ENCODE assay signal across 8 cellular contexts in genomic region chr10:95906675-95907453, GRCh38. TPM values are rescaled to one million over a fixed set of nuclear protein-coding genes. Genes with fewer than 3 reads are reported as not detected.
DNase-seq lines count a peak whose midpoint lies in the region; ATAC-seq and TF ChIP-seq lines count a peak whose summit lies in the region.

No MANE protein-coding gene starts in this region.

- peak overlapping the region; percentile 92 for H2AFZ ChIP-seq in neuron (ENCODE audit: low read depth, low read length)

- TF ChIP-seq POLR2A in testis (IDR thresholded peaks at IDR 0.05): no peak

- H3K27me3 ChIP-seq in NT2/D1 (ENCODE audit: insufficient read depth, insufficient read length) (no peaks in the 10 kb centered on the region), neuron (ENCODE audit: insufficient read depth, low read length) (peaks cover 6% of the 10 kb centered on the region), testis (no peaks in the 10 kb centered on the region)

- peak overlapping the region; percentile 90 for H3K9ac ChIP-seq in NT2/D1 (ENCODE audit: insufficient read length, low read depth)

- WGBS in testis, 2 donors: 7 to 12% methylated on average over 22 of the region's 22 CpGs

- H3K27ac ChIP-seq in testis: peak overlapping the region; percentile 83 to 93

- TF ChIP-seq CTCF in AG10803 (conservative IDR thresholded peaks at IDR 0.05; ENCODE audit: low read length): peak; percentile 42; the same call in 1 of the 2 replicates
- no peak for TF ChIP-seq CTCF in testis (IDR thresholded peaks at IDR 0.05)

- DNase-seq in AG10803 (ENCODE audit: low read depth) (peak; percentile 63), NT2/D1 (ENCODE audit: low read depth, low spot score) (peak; percentile 30), foreskin melanocyte (peak; percentile 60), testis (peak; percentile 81)
- DNase-seq in activated T-helper 9 cell treated with anti-CD3 and anti-CD28 coated beads, Interleukin-2, amount 50 U/mL, for 16 hours (ENCODE audit: low read depth): peak; percentile 8

- intact Hi-C loops in testis (cut with DNase I; ENCODE audit: low total_unique reads): no loop called here

- H3K36me3 ChIP-seq in NT2/D1 (ENCODE audit: insufficient read depth, insufficient read length, low read length) (peaks cover 35% of the 10 kb centered on the region), neuron (ENCODE audit: insufficient read depth, low read length) (no peaks in the 10 kb centered on the region), testis (ENCODE audit: low read depth, missing control alignments) (no peaks in the 10 kb centered on the region)

- H3K4me3 ChIP-seq in AG10803 (ENCODE audit: low read length) (peak overlapping the region; percentile 85), NT2/D1 (ENCODE audit: insufficient read length, low read depth) (peak overlapping the region; percentile 81), neuron (ENCODE audit: low read length) (peak overlapping the region; percentile 60), testis (peak overlapping the region; percentile 71 to 80)

- H3K4me1 ChIP-seq in NT2/D1 (ENCODE audit: insufficient read depth, insufficient read length): no peaks in the 10 kb centered on the region
- H3K4me1 ChIP-seq in neuron (ENCODE audit: insufficient read depth, low read length): peaks cover 4% of the 10 kb centered on the region
- H3K4me1 ChIP-seq in testis: peaks cover 3% of the 10 kb centered on the region

- H3K9me3 ChIP-seq in NT2/D1 (ENCODE audit: insufficient read depth, low read length) (no peaks in the 10 kb centered on the region), neuron (ENCODE audit: low read length) (no peaks in the 10 kb centered on the region), testis (no peaks in the 10 kb centered on the region)

- peak; percentile 30 for ATAC-seq in GM18519 (IDR thresholded peaks at IDR 0.05; ENCODE audit: low FRiP score, unreplicated experiment)
- ATAC-seq in HG03135 (IDR thresholded peaks at IDR 0.05; ENCODE audit: unreplicated experiment): peak; percentile 38

RNA-seq across cellular contexts. Expression of gene CC2D2B, which starts 0.9 kb away (rescaled TPM):
- total RNA-seq in testis: 10 to 100 TPM in 1 of 2 donors, 1 to 10 TPM in 1; 7.7 to 15.4 TPM
- polyA plus RNA-seq in testis (ENCODE audit: insufficient read depth, low read depth, low replicate concordance): 16.5 TPM

Comparison
In these comparisons a context has a peak if more than half of its experiments do, and no peak if none do; other contexts are left out.
1. Peak in every context shown above with its lines: DNase-seq, ATAC-seq, H3K4me3 ChIP-seq and H3K27ac ChIP-seq.
2. DNase-seq: peak in every context shown above with its lines; median percentile 81 in testis; 63 in AG10803; 60 in foreskin melanocyte; 30 in NT2/D1; 8 in activated T-helper 9 cell treated with anti-CD3 and anti-CD28 coated beads, Interleukin-2, amount 50 U/mL, for 16 hours.